In genomic region chr1:159009704-159010361, GRCh38 we compare ENCODE assay signal across 1 cellular context.
TF ChIP-seq lines count a peak whose summit lies in the region.

Gene IFI16, plus strand, starts transcription at chr1:159009907. Its CDS starts 4,774 bp downstream, at chr1:159014681.

TF ChIP-seq in GM12878, 131 proteins besides CTCF, POLR2A, EP300 and RAD21 (continued from another document and continues in another):
- TF ChIP-seq E2F8 (IDR thresholded peaks at IDR 0.05; ENCODE audit: low read depth, partially characterized antibody) = no peak
- TF ChIP-seq STAT3 (IDR thresholded peaks at IDR 0.05; ENCODE audit: low read depth, low read length) = peak; percentile 91
- no peak for TF ChIP-seq RBBP5 (conservative IDR thresholded peaks at IDR 0.05)
- TF ChIP-seq WRNIP1 (IDR thresholded peaks at IDR 0.05; ENCODE audit: borderline replicate concordance, low read depth, low read length) = 0 out of 2 replicates have a peak, but pooled peaks have one; percentile 34
- peak; percentile 81 for TF ChIP-seq POLR2AphosphoS2 (IDR thresholded peaks at IDR 0.05; ENCODE audit: low read depth, low read length)
- no peak for TF ChIP-seq PKNOX1 (IDR thresholded peaks at IDR 0.05)
- TF ChIP-seq CHD1 (IDR thresholded peaks at IDR 0.05; ENCODE audit: low read depth, low read length) = peak; percentile 92
- TF ChIP-seq RCOR1 (conservative IDR thresholded peaks at IDR 0.05; ENCODE audit: low read depth, low read length) = 0 out of 2 replicates have a peak, but pooled peaks have one; percentile 69
- no peak for TF ChIP-seq SUPT20H (IDR thresholded peaks at IDR 0.05; ENCODE audit: borderline replicate concordance, control insufficient read depth, low read depth, low read length)
- 0 out of 2 replicates have a peak, but pooled peaks have one; percentile 30 for TF ChIP-seq GABPA (IDR thresholded peaks at IDR 0.05; ENCODE audit: low read depth)
- no peak for TF ChIP-seq IRF3 (IDR thresholded peaks at IDR 0.05)
- TF ChIP-seq BCL3 (IDR thresholded peaks at IDR 0.05; ENCODE audit: borderline replicate concordance, insufficient read depth, low read depth, low read length, poor library complexity, severe bottlenecking) = peak; percentile 16
- TF ChIP-seq CEBPB (IDR thresholded peaks at IDR 0.05; ENCODE audit: borderline replicate concordance in 1 of 2, low read depth in 2 of 2, low read length in 2 of 2) = no peak
- TF ChIP-seq RB1 (IDR thresholded peaks at IDR 0.05; ENCODE audit: borderline replicate concordance) = no peak
- no peak for TF ChIP-seq HDAC6 (IDR thresholded peaks at IDR 0.05; ENCODE audit: unreplicated experiment)
- no peak for TF ChIP-seq ZBTB33 (IDR thresholded peaks at IDR 0.05)
- no peak for TF ChIP-seq KAT2A (conservative IDR thresholded peaks at IDR 0.05; ENCODE audit: control insufficient read depth, low read depth, low read length)
- peak; percentile 99 for TF ChIP-seq POLR2AphosphoS5 (IDR thresholded peaks at IDR 0.05; ENCODE audit: low read length)
- TF ChIP-seq HCFC1 (IDR thresholded peaks at IDR 0.05; ENCODE audit: low read length) = 0 out of 2 replicates have a peak, but pooled peaks have one; percentile 20
- peak; percentile 20; the same call in 1 of the 2 replicates for TF ChIP-seq ATF7 (IDR thresholded peaks at IDR 0.05; ENCODE audit: low read depth)
- TF ChIP-seq MAX (IDR thresholded peaks at IDR 0.05; ENCODE audit: low read depth, low read length) = peak; percentile 44; the same call in 1 of the 2 replicates
- TF ChIP-seq CREB1 (IDR thresholded peaks at IDR 0.05; ENCODE audit: low read depth) = 0 out of 2 replicates have a peak, but pooled peaks have one; percentile 36
- peak; percentile 70; the same call in 1 of the 2 replicates for TF ChIP-seq MLLT1 (IDR thresholded peaks at IDR 0.05)
- TF ChIP-seq ZNF217 (IDR thresholded peaks at IDR 0.05) = no peak
- no peak for TF ChIP-seq NR2C2 (IDR thresholded peaks at IDR 0.05; ENCODE audit: borderline replicate concordance, control insufficient read depth, insufficient read length, low read depth)
- 0 out of 2 replicates have a peak, but pooled peaks have one; percentile 9 for TF ChIP-seq ZBED1 (IDR thresholded peaks at IDR 0.05; ENCODE audit: borderline replicate concordance)
- TF ChIP-seq CHD2 (IDR thresholded peaks at IDR 0.05; ENCODE audit: borderline replicate concordance, low read depth, low read length) = 0 out of 2 replicates have a peak, but pooled peaks have one; percentile 15
- 0 out of 2 replicates have a peak, but pooled peaks have one; percentile 72 for TF ChIP-seq MTA3 (IDR thresholded peaks at IDR 0.05; ENCODE audit: borderline replicate concordance, low read length)
- peak; percentile 89 for TF ChIP-seq POU2F2 (IDR thresholded peaks at IDR 0.05; ENCODE audit: borderline replicate concordance, low read depth, low read length)
- peak; percentile 79 for TF ChIP-seq SMAD5 (IDR thresholded peaks at IDR 0.05; ENCODE audit: low read depth)
- TF ChIP-seq IRF4 (IDR thresholded peaks at IDR 0.05; ENCODE audit: low read depth, low read length) = no peak
- TF ChIP-seq NBN (IDR thresholded peaks at IDR 0.05) = peak; percentile 22; the same call in 1 of the 2 replicates
- peak; percentile 52; the same call in 1 of the 2 replicates for TF ChIP-seq ZNF687 (IDR thresholded peaks at IDR 0.05)
- no peak for TF ChIP-seq ZBTB40 (IDR thresholded peaks at IDR 0.05; ENCODE audit: borderline replicate concordance)
- TF ChIP-seq USF1 (IDR thresholded peaks at IDR 0.05; ENCODE audit: borderline replicate concordance, extremely low read length, insufficient read depth, low read depth, low read length) = no peak
- peak; percentile 51 for TF ChIP-seq EED (IDR thresholded peaks at IDR 0.05; ENCODE audit: low read depth)
- TF ChIP-seq MXI1 (IDR thresholded peaks at IDR 0.05; ENCODE audit: low read depth, low read length) = peak; percentile 72; the same call in 1 of the 2 replicates
- TF ChIP-seq NRF1 (conservative IDR thresholded peaks at IDR 0.05; ENCODE audit: low read depth, low read length) = no peak
- peak; percentile 64 for TF ChIP-seq RUNX3 (IDR thresholded peaks at IDR 0.05; ENCODE audit: low read length)
- 0 out of 2 replicates have a peak, but pooled peaks have one; percentile 47 for TF ChIP-seq TCF3 (IDR thresholded peaks at IDR 0.05; ENCODE audit: borderline replicate concordance, insufficient read depth, low read depth, low read length)
